10 cellular contexts compared by ENCODE assay signal in the genomic region with DNA sequence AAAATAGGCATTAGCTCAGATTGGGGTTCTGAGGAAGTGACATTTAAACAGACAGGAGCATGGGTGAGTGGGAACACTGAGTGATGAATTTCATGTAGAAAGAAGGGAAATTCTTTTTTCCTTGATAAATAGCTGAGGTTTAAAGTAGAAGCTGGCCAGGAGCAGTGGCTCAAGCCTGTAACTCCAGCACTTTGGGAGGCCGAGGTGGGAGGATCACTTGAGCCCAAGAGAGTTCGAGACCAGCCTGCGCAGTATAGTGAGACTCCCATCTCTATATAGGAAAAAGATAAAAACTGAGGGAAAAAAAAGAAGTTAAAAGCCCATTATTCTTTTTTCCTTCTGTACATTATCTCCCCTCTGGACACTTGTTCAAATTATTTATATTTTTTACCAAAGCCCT. TPM values are rescaled to one million over a fixed set of nuclear protein-coding genes. Genes with fewer than 3 reads are reported as not detected.
DNase-seq lines count a peak whose midpoint lies in the region; ATAC-seq, FAIRE-seq and TF ChIP-seq lines count a peak whose summit lies in the region.
"Had no signal": no experiment of that assay in that cellular context is flagged by ENCODE, and none has a peak within 500 bp of the region (broad histone marks: within the 10 kb centered on the region; RNA-seq: fewer than 3 reads in every experiment).

No MANE protein-coding gene starts in this region.

- intact Hi-C loops in PC-9 (cut with micrococcal nuclease; ENCODE audit: unreplicated experiment): loop anchor here (5.0 kb wide), 1 partner anchor 198 kb away; no protein-coding TSS in a partner anchor

- peaks cover 76% of the 10 kb centered on the region for H3K36me3 Mint-ChIP-seq in T-helper 2 cell treated with Interferon-gamma antibody and Interleukin-4, amounts not matched to agents 5 μg/mL and 100 μg/mL, for 36 hours (ENCODE audit: low read depth)

- no peak for DNase-seq in T-helper 2 cell treated with Interferon-gamma antibody and Interleukin-4, amounts not matched to agents 5 μg/mL and 100 μg/mL, for 36 hours (ENCODE audit: low spot score)
- DNase-seq in T-helper 2 cell (no peak), PC-9 (no peak), small intestine (no peak), epidermal melanocyte (ENCODE audit: insufficient read length, low spot score) (no peak)
- DNase-seq: left cardiac atrium had no signal

- FAIRE-seq in small intestine (lab: Jason Lieb, UNC): no peak
- FAIRE-seq: bronchial epithelial cell had no signal

- BruUV-seq in PC-9 (replicated peaks; lab: Mats Ljungman, UMichigan): no TSS peak

- 69 to 82% (median 82%) methylated on average over 3 of the region's 3 CpGs for WGBS in small intestine, 3 donors

- no peaks in the 10 kb centered on the region for H3K27me3 Mint-ChIP-seq in T-helper 2 cell treated with Interferon-gamma antibody and Interleukin-4, amounts not matched to agents 5 μg/mL and 100 μg/mL, for 36 hours (ENCODE audit: low read depth)

- peaks cover 94% of the 10 kb centered on the region for H3F3A ChIP-seq in PC-9 (ENCODE audit: insufficient read depth, low read depth)

- H3K9me3 Mint-ChIP-seq in T-helper 2 cell treated with Interferon-gamma antibody and Interleukin-4, amounts not matched to agents 5 μg/mL and 100 μg/mL, for 36 hours: no peaks in the 10 kb centered on the region

- H3K9me3 ChIP-seq in PC-9 (ENCODE audit: insufficient read depth, low read depth) (no peaks in the 10 kb centered on the region), duodenal mucosa (ENCODE audit: control insufficient read depth in 1 of 2, low read length in 2 of 2) (no peaks in the 10 kb centered on the region), small intestine (ENCODE audit: control insufficient read depth, low read depth) (no peaks in the 10 kb centered on the region)

- H3K27ac ChIP-seq in PC-9: peak overlapping the region; percentile 80
- no peak overlapping the region for H3K27ac ChIP-seq in duodenal mucosa (ENCODE audit: low read depth, low read length)
- peak overlapping the region; percentile 52 to 69 for H3K27ac ChIP-seq in small intestine (ENCODE audit: low read depth in 1 of 2, low read length in 1 of 2)

- H3K9me2 ChIP-seq in PC-9 (ENCODE audit: insufficient read depth): no peaks in the 10 kb centered on the region

- CTCF ChIA-PET in PC-9 (lab: Charles Lee): interaction anchor here (0.6 kb wide), 1 partner anchor 42 kb away, joined by 3 read pairs; no protein-coding TSS in a partner anchor

- peak overlapping the region; percentile 95; the same call in 1 of the 2 replicates for H3K4me2 ChIP-seq in PC-9

- H3K4me1 Mint-ChIP-seq in T-helper 2 cell treated with Interferon-gamma antibody and Interleukin-4, amounts not matched to agents 5 μg/mL and 100 μg/mL, for 36 hours (ENCODE audit: low read depth): peaks cover 64% of the 10 kb centered on the region

- POLR2A ChIA-PET in PC-9 (lab: Charles Lee; ENCODE audit: unreplicated experiment): no interaction called here

- H3K36me3 ChIP-seq in PC-9 (ENCODE audit: low read depth) (peaks cover 56% of the 10 kb centered on the region), duodenal mucosa (ENCODE audit: control insufficient read depth in 1 of 2, insufficient read depth in 2 of 2, low read length in 2 of 2) (peaks cover 4 to 10% of the 10 kb centered on the region in 2 donors), small intestine (ENCODE audit: control insufficient read depth in 2 of 2, insufficient read depth in 2 of 2, low read length in 2 of 2) (peaks cover 0 to 4% of the 10 kb centered on the region in 2 donors)

- peak overlapping the region; percentile 96 for H3K4me3 Mint-ChIP-seq in T-helper 2 cell treated with Interferon-gamma antibody and Interleukin-4, amounts not matched to agents 5 μg/mL and 100 μg/mL, for 36 hours

- H3K27me3 ChIP-seq in PC-9 (ENCODE audit: insufficient read depth, low read depth) (no peaks in the 10 kb centered on the region), duodenal mucosa (ENCODE audit: control insufficient read depth in 1 of 2, insufficient read depth in 2 of 2, low read length in 2 of 2) (no peaks in the 10 kb centered on the region), small intestine (ENCODE audit: control insufficient read depth in 2 of 2, insufficient read depth in 2 of 2, low read length in 2 of 2) (no peaks in the 10 kb centered on the region)

- peak overlapping the region; percentile 48 to 66 for H3K9ac ChIP-seq in duodenal mucosa (ENCODE audit: low read depth in 1 of 2, low read length in 2 of 2)

- no peak for TF ChIP-seq CTCF in PC-9 (conservative IDR thresholded peaks at IDR 0.05)

- ATAC-seq in GM21390 (IDR thresholded peaks at IDR 0.05; ENCODE audit: unreplicated experiment): no peak
- ATAC-seq in GM19397 (IDR thresholded peaks at IDR 0.05; ENCODE audit: unreplicated experiment): no peak
- ATAC-seq: left cardiac atrium had no signal

- H3K4me1 ChIP-seq in PC-9 (replicated peaks; ENCODE audit: insufficient read depth): peaks cover 85% of the 10 kb centered on the region
- H3K4me1 ChIP-seq in duodenal mucosa (ENCODE audit: control insufficient read depth in 1 of 2, insufficient read depth in 2 of 2, low read length in 2 of 2): peaks cover 72 to 80% of the 10 kb centered on the region in 2 donors
- peaks cover 13 to 32% of the 10 kb centered on the region in 2 donors for H3K4me1 ChIP-seq in small intestine (ENCODE audit: control insufficient read depth in 2 of 2, insufficient read depth in 1 of 2, low read depth in 1 of 2, low read length in 1 of 2)

- H2AFZ ChIP-seq in PC-9: no peak overlapping the region

- peaks cover 98% of the 10 kb centered on the region for H3K79me2 ChIP-seq in PC-9 (ENCODE audit: low read depth)

- H4K20me1 ChIP-seq in PC-9 (ENCODE audit: insufficient read depth): peaks cover 92% of the 10 kb centered on the region

- H3K27ac Mint-ChIP-seq in T-helper 2 cell treated with Interferon-gamma antibody and Interleukin-4, amounts not matched to agents 5 μg/mL and 100 μg/mL, for 36 hours: peak overlapping the region; percentile 85

- H3K4me3 ChIP-seq in PC-9: no peak overlapping the region
- no peak overlapping the region for H3K4me3 ChIP-seq in duodenal mucosa (ENCODE audit: low read depth in 1 of 2, low read length in 2 of 2)
- H3K4me3 ChIP-seq in small intestine (ENCODE audit: low read depth in 1 of 2, low read length in 2 of 2): no peak overlapping the region

RNA-seq across cellular contexts. Expression of a gene that starts 9.1 kb away (rescaled TPM):
- 267 and 337 TPM in 2 replicates for total RNA-seq in PC-9 (2021)
- 100 to 1,000 TPM; 138 to 194 (median 158) TPM for polyA plus RNA-seq in small intestine

RNA-seq across cellular contexts. Expression of a gene that starts 28.5 kb away (rescaled TPM):
- total RNA-seq in PC-9 (2021): not detected in 2 replicates
- polyA plus RNA-seq in small intestine: under 1 TPM in 1 of 3 donors, not detected in 2; 0.10 TPM
- total RNA-seq: bronchial epithelial cell, left cardiac atrium had no signal

RNA-seq across cellular contexts. Expression of a gene that starts 37.0 kb away (rescaled TPM):
- total RNA-seq in PC-9 (2021): 11.8 and 14.5 TPM in 2 replicates
- polyA plus RNA-seq in small intestine: 10 to 100 TPM in 2 of 3 donors, 1 to 10 TPM in 1; 5.0 to 17.4 (median 11.3) TPM
